8 cellular contexts compared by ENCODE assay signal in the genomic region with DNA sequence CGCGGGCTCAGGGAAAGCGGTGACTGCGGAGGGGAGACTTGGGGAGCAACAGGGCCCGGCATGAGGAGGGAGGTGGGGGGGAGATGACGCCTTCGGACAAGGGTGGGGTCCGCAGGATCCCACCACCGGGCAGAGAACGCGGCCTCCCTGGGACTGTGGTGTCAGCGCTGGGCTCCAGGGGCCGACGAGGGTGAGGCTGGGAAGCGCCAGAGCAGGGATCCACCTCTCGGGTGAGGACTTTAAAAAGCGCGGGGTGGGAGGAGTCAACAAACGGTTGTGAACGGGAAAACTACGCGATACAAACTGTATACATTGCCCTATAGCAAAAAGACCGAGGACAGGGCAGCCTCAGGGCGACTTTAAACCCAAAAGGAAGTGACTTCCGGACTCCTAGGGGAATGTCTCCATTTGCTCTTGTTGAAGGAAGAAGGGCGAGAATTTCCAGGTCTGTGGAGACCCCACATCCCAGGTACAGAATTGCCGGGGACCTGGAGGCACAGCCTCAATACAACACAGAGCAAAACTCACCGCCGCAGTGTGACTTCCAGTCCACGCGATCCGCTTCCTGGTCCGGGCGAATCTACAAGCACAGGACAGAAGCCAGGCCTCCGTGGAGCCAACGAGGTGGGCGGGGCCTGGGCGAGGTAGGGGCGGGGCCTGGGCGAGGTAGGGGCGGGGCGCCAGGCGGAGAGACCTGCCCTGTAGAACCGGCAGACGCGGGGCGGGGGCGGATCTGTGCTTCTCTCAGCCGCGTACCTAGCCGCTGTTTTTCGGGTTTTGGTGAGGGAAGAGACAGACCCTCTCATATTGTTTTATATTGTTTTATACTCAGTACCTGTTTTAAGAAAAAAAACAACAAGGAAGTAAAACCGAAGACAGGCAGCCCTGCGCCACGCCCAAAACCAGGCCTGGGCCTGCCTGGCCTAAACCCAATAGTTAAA. TPM values are rescaled to one million over a fixed set of nuclear protein-coding genes. Genes with fewer than 3 reads are reported as not detected.
DNase-seq lines count a peak whose midpoint lies in the region; ATAC-seq and TF ChIP-seq lines count a peak whose summit lies in the region.

ZNF888 (minus strand) TSS at position 588 of the 941 bp plus-strand sequence. CDS start 5,555 bp downstream, outside the sequence.

- H2AFZ ChIP-seq in DND-41 (ENCODE audit: low read depth, low read length) = peak within 1 kb of the TSS; percentile 82
- peak within 1 kb of the TSS; percentile 97 for H2AFZ ChIP-seq in GM23338
- H2AFZ ChIP-seq in Loucy (ENCODE audit: low read length) = peak within 1 kb of the TSS; percentile 99
- H2AFZ ChIP-seq in SU-DHL-6 (ENCODE audit: low read depth, low read length, severe bottlenecking) = peak within 1 kb of the TSS; percentile 62
- peak within 1 kb of the TSS; percentile 86 for H2AFZ ChIP-seq in trophoblast cell (ENCODE audit: insufficient read depth, low read length, poor library complexity)

- H4K20me1 ChIP-seq in DND-41 (ENCODE audit: insufficient read depth, low read length) (no peaks in the 10 kb centered on the region), GM23338 (replicated peaks; ENCODE audit: insufficient read depth) (peaks cover 5% of the 10 kb centered on the region; the same call in 1 of the 2 replicates), Loucy (ENCODE audit: insufficient read depth, low read length, poor library complexity, severe bottlenecking) (no peaks in the 10 kb centered on the region), SU-DHL-6 (ENCODE audit: low read depth, low read length) (no peaks in the 10 kb centered on the region)

- peak within 1 kb of the TSS; percentile 91 for H4K91ac ChIP-seq in trophoblast cell (ENCODE audit: low read depth, low read length)

- WGBS in trophoblast cell (ENCODE audit: extremely low coverage, insufficient coverage, insufficient read length) = no CpG with 5 or more reads among the region's 55 CpGs

- H3K27ac Mint-ChIP-seq in GM23338 = peak within 1 kb of the TSS; percentile 94

- DNase-seq in DND-41 (peak; percentile 89), GM23338 (ENCODE audit: low spot score) (peak; percentile 91), Right ventricle myocardium superior (peak; percentile 93), trophoblast cell (peak; percentile 86 to 90), tibial artery (peak; percentile 86 to 95)
- peak; percentile 68 for DNase-seq in activated naive CD8-positive, alpha-beta T cell treated with anti-CD3 and anti-CD28 coated beads, Interleukin-2, amount 50 U/mL, for 16 hours (ENCODE audit: low read depth, low spot score)

- no peaks in the 10 kb centered on the region for H3K27me3 ChIP-seq in DND-41 (ENCODE audit: insufficient read depth, low read length, poor library complexity)
- H3K27me3 ChIP-seq in GM23338 (ENCODE audit: insufficient read depth) = no peaks in the 10 kb centered on the region
- no peaks in the 10 kb centered on the region for H3K27me3 ChIP-seq in Loucy (ENCODE audit: insufficient read depth, low read length, poor library complexity, severe bottlenecking)
- H3K27me3 ChIP-seq in SU-DHL-6 (ENCODE audit: low read length) = no peaks in the 10 kb centered on the region
- H3K27me3 ChIP-seq in trophoblast cell (ENCODE audit: insufficient read depth, low read length) = no peaks in the 10 kb centered on the region
- no peaks in the 10 kb centered on the region for H3K27me3 ChIP-seq in tibial artery

- ATAC-seq in DND-41 (ENCODE audit: insufficient read depth, low read depth) (peak; percentile 97), GM23338 (peak; percentile 95), Right ventricle myocardium superior (ENCODE audit: poor library complexity) (peak; percentile 100)

- H4K12ac ChIP-seq in trophoblast cell (ENCODE audit: low read depth, low read length) = peak within 1 kb of the TSS; percentile 81

- 0 out of 3 replicates have a peak, but pooled peaks cover 4% of the 10 kb centered on the region for H3K9me3 Mint-ChIP-seq in GM23338

- H3K79me2 ChIP-seq in DND-41 (ENCODE audit: insufficient read depth, low read length) (peaks cover 19% of the 10 kb centered on the region), GM23338 (replicated peaks; ENCODE audit: insufficient read depth) (peaks cover 8% of the 10 kb centered on the region), Loucy (ENCODE audit: insufficient read depth, low read length) (peaks cover 9% of the 10 kb centered on the region; the same call in 1 of the 2 replicates), SU-DHL-6 (ENCODE audit: insufficient read depth, low read length) (peaks cover 12% of the 10 kb centered on the region; the same call in 1 of the 2 replicates), trophoblast cell (ENCODE audit: control insufficient read depth, insufficient read depth, low read length, poor library complexity) (peaks cover 5% of the 10 kb centered on the region)

- peak within 1 kb of the TSS; percentile 97 for H3K18ac ChIP-seq in trophoblast cell (ENCODE audit: low read length)

- H3K4me3 ChIP-seq in DND-41 (ENCODE audit: low read depth in 1 of 2, low read length in 2 of 2) (peak within 1 kb of the TSS; percentile 48 to 68; a peak in 3 of 4 replicates), GM23338 (peak within 1 kb of the TSS; percentile 95), Loucy (ENCODE audit: low read length, poor library complexity, severe bottlenecking) (peak within 1 kb of the TSS; percentile 95), SU-DHL-6 (ENCODE audit: insufficient read depth, low read length, poor library complexity, severe bottlenecking) (peak within 1 kb of the TSS; percentile 88), trophoblast cell (ENCODE audit: low read depth, low read length) (peak within 1 kb of the TSS; percentile 70), tibial artery (peak within 1 kb of the TSS; percentile 70 to 78)

- H3K4me3 Mint-ChIP-seq in GM23338 = peak within 1 kb of the TSS; percentile 88

- peaks cover 15% of the 10 kb centered on the region for H3K27me3 Mint-ChIP-seq in GM23338 (ENCODE audit: insufficient read depth, low read depth, poor library complexity)

- H2AK5ac ChIP-seq in trophoblast cell (ENCODE audit: low read length) = peak within 1 kb of the TSS; percentile 87

- H3K14ac ChIP-seq in trophoblast cell (ENCODE audit: low read length) = peak within 1 kb of the TSS; percentile 93

- H3K9me3 ChIP-seq in DND-41 (ENCODE audit: insufficient read depth, low read length, severe bottlenecking) (no peaks in the 10 kb centered on the region), Loucy (ENCODE audit: insufficient read depth, low read depth, low read length) (no peaks in the 10 kb centered on the region), SU-DHL-6 (ENCODE audit: insufficient read depth, low read length) (no peaks in the 10 kb centered on the region), trophoblast cell (ENCODE audit: insufficient read depth, low read depth, low read length) (no peaks in the 10 kb centered on the region), tibial artery (no peaks in the 10 kb centered on the region)

- peak within 1 kb of the TSS; percentile 65 for H2BK12ac ChIP-seq in trophoblast cell (ENCODE audit: low read length)

- peak within 1 kb of the TSS; percentile 80 for H3K27ac ChIP-seq in DND-41 (ENCODE audit: low read length)
- H3K27ac ChIP-seq in GM23338 (ENCODE audit: low read depth) = peak within 1 kb of the TSS; percentile 89
- peak within 1 kb of the TSS; percentile 67 for H3K27ac ChIP-seq in SU-DHL-6 (ENCODE audit: low read depth, low read length)
- peak within 1 kb of the TSS; percentile 96 for H3K27ac ChIP-seq in trophoblast cell (ENCODE audit: low read depth, low read length)
- H3K27ac ChIP-seq in tibial artery = peak within 1 kb of the TSS; percentile 86

- H2BK5ac ChIP-seq in trophoblast cell (ENCODE audit: low read depth, low read length, poor library complexity) = peak within 1 kb of the TSS; percentile 89

- H3K79me1 ChIP-seq in trophoblast cell (ENCODE audit: low read length) = peaks cover 8% of the 10 kb centered on the region

- H3K36me3 ChIP-seq in DND-41 (ENCODE audit: insufficient read depth, low read length) (peaks cover 12% of the 10 kb centered on the region), GM23338 (ENCODE audit: insufficient read depth) (peaks cover 4% of the 10 kb centered on the region; the same call in 1 of the 2 replicates), Loucy (ENCODE audit: insufficient read depth, low read length) (no peaks in the 10 kb centered on the region), SU-DHL-6 (ENCODE audit: low read length) (no peaks in the 10 kb centered on the region), trophoblast cell (ENCODE audit: control insufficient read depth in 1 of 2, insufficient read depth in 2 of 2, low read length in 2 of 2) (peaks cover 15% of the 10 kb centered on the region in 2 experiments), tibial artery (peaks cover 3 to 9% (median 7%) of the 10 kb centered on the region in 3 donors)

- TF ChIP-seq CTCF in DND-41 (IDR thresholded peaks at IDR 0.05; ENCODE audit: borderline replicate concordance, extremely low read depth, low read length, poor library complexity, severe bottlenecking) = no peak
- no peak for TF ChIP-seq CTCF in GM23338 (conservative IDR thresholded peaks at IDR 0.05; ENCODE audit: low read depth in 2 of 2)
- no peak for TF ChIP-seq CTCF in Loucy (conservative IDR thresholded peaks at IDR 0.05; ENCODE audit: low read length)
- no peak for TF ChIP-seq CTCF in SU-DHL-6 (IDR thresholded peaks at IDR 0.05; ENCODE audit: insufficient read depth, low read length, poor library complexity, severe bottlenecking)
- no peak for TF ChIP-seq CTCF in tibial artery (IDR thresholded peaks at IDR 0.05)

- peak within 1 kb of the TSS; percentile 86 for H3K4ac ChIP-seq in trophoblast cell (ENCODE audit: low read depth, low read length)

- H2BK120ac ChIP-seq in trophoblast cell (ENCODE audit: insufficient read depth, low read length, poor library complexity) = peak within 1 kb of the TSS; percentile 94

- no peak within 1 kb of the TSS for H3K23ac ChIP-seq in trophoblast cell (ENCODE audit: low read length)

- H4K8ac ChIP-seq in trophoblast cell (ENCODE audit: low read depth, low read length) = peak within 1 kb of the TSS; percentile 92

- H3K4me2 ChIP-seq in DND-41 (ENCODE audit: insufficient read depth, low read length) (peak within 1 kb of the TSS; percentile 75), GM23338 (peak within 1 kb of the TSS; percentile 92), Loucy (ENCODE audit: low read depth, low read length, poor library complexity, severe bottlenecking) (peak within 1 kb of the TSS; percentile 69), SU-DHL-6 (ENCODE audit: low read depth, low read length, poor library complexity, severe bottlenecking) (peak within 1 kb of the TSS; percentile 56), trophoblast cell (ENCODE audit: low read length) (peak within 1 kb of the TSS; percentile 98)

- H3K9me2 ChIP-seq in GM23338 (ENCODE audit: insufficient read depth) (no peaks in the 10 kb centered on the region), Loucy (replicated peaks; ENCODE audit: low read depth, low read length) (no peaks in the 10 kb centered on the region), SU-DHL-6 (replicated peaks; ENCODE audit: insufficient read depth, low read length) (no peaks in the 10 kb centered on the region)

- intact Hi-C loops in Right ventricle myocardium superior (cut with DNase I) = no loop called here
- intact Hi-C loops in tibial artery (cut with DNase I; ENCODE audit: low total_unique reads) = no loop called here

- peak within 1 kb of the TSS; percentile 72 for H3K9ac ChIP-seq in DND-41 (ENCODE audit: low read depth, low read length)
- H3K9ac ChIP-seq in Loucy (ENCODE audit: low read depth, low read length, poor library complexity, severe bottlenecking) = peak within 1 kb of the TSS; percentile 84
- peak within 1 kb of the TSS; percentile 77 for H3K9ac ChIP-seq in SU-DHL-6 (ENCODE audit: low read length)
- H3K9ac ChIP-seq in trophoblast cell (ENCODE audit: low read length) = peak within 1 kb of the TSS; percentile 96

- H3K4me1 ChIP-seq in DND-41 (ENCODE audit: insufficient read depth, low read length) (peaks cover 28% of the 10 kb centered on the region), GM23338 (ENCODE audit: insufficient read depth) (peaks cover 19% of the 10 kb centered on the region), Loucy (ENCODE audit: insufficient read depth, low read length, poor library complexity, severe bottlenecking) (peaks cover 19% of the 10 kb centered on the region), trophoblast cell (ENCODE audit: control insufficient read depth in 1 of 2, insufficient read depth in 2 of 2, low read length in 2 of 2) (peaks cover 4 to 19% of the 10 kb centered on the region in 2 experiments), tibial artery (peaks cover 0 to 20% (median 9%) of the 10 kb centered on the region in 4 donors)

- peaks cover 24% of the 10 kb centered on the region for H3K4me1 Mint-ChIP-seq in GM23338

- H3F3A ChIP-seq in GM23338 (replicated peaks; ENCODE audit: low read depth) (0 out of 2 replicates have a peak, but pooled peaks cover 4% of the 10 kb centered on the region), Loucy (ENCODE audit: low read depth) (no peaks in the 10 kb centered on the region), SU-DHL-6 (ENCODE audit: insufficient read depth) (peaks cover 8% of the 10 kb centered on the region; the same call in 1 of the 2 replicates)

- H3K36me3 Mint-ChIP-seq in GM23338 (ENCODE audit: low read depth) = peaks cover 23% of the 10 kb centered on the region

RNA-seq across cellular contexts. Expression of gene ZNF888, which starts in this region (rescaled TPM):
- total RNA-seq in GM23338 (2014; rRNA removed; shearing (Covaris generic)) = 8.3 and 10.5 TPM in 2 replicates
- polyA plus RNA-seq in GM23338 (2016; fragmentation: Nextera tagmentation; extraction: Ambion mirVana) = 1.8 and 2.3 TPM in 2 replicates
- total RNA-seq in Right ventricle myocardium superior = 1.7 TPM
- 9.6 and 9.8 TPM in 2 replicates for polyA plus RNA-seq in trophoblast cell (2013)

Comparison
In these comparisons a context has a peak if more than half of its experiments do, and no peak if none do; other contexts are left out.
1. Peak in every context shown above with its lines: DNase-seq, ATAC-seq, H3K4me3 ChIP-seq and H3K27ac ChIP-seq.